ENCODE assay signal across 9 cellular contexts in the genomic region with DNA sequence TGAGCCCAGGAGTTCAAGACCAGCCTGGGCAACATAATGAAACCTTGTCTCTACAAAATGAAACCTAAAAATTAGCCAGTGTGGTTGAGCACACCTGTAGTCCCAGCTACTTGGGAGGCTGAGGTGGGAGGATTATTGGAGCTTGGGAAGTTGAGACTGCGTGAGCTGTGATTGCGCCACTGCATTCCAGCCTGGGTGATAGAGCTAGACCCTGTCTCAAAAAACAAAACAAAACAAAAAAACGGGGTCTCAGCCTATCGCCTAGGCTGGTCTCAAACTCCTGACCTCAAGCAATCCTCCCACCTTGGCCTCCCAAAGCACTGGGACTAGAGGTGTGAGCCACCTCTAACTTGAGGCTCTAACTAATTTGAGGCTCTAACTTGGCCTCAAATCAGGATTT. TPM values are rescaled to one million over a fixed set of nuclear protein-coding genes. Genes with fewer than 3 reads are reported as not detected.
"Had no signal": no experiment of that assay in that cellular context is flagged by ENCODE, and none has a peak within 500 bp of the region (broad histone marks: within the 10 kb centered on the region; RNA-seq: fewer than 3 reads in every experiment).

No MANE protein-coding gene starts in this region.

- ATAC-seq: GM12878 had no signal

- FAIRE-seq: G401.6, GM12878, GM12891, GM12892, GM18507, GM19239 had no signal

- H3K4me3 ChIP-seq: GM12878 had no signal

- DNase-seq: GDM1, GF-D8 had no signal

RNA-seq across cellular contexts. Expression of a gene that starts 46.8 kb away (rescaled TPM):
- total RNA-seq: G401 had no signal
